In the genomic region with DNA sequence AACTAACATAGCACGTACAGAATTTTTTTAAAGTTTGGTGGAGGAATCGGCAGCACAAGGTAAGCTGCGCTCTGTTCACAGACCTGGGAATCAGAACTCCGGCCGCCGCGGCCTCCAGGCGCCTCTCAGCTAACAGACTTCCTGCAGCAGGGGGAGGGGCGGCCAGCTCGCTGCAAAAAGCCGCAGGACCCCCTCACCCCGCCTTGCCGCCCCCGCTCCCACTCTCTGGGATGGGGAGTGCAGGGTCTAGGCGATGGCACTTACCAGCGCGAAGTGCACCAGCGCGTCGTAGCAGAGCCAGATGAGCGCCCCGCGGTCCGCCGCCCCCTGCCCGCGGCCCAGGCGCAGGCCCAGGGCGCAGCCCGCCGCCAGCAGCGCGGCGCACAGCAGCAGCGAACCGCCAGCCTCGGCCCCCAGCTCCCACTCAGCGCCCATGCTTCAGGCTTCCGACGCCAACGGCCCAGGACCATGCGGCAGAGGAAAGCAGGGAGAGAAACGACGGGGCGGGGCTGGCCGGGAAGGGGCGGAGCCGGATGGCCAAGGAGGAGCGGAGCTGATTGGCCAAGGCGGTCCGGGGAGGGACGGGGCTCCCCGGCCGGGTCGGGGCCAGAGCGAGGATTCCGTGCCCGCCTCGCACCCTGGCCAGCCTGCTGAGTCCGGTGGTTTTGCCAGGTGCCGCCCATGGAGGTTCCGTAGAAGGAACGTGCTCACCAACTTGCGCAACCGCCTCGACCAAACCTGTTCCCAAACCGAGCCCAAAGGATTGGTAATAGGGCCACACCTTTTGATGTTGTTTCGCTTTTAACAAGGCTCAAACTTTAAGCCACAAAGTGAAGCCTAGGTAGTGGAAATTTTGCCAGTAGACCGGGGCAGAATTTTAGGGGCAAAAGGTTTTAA, we compare ENCODE assay signal across 8 cellular contexts. TPM values are rescaled to one million over a fixed set of nuclear protein-coding genes. Genes with fewer than 3 reads are reported as not detected.
A peak's percentile ranks its signal among the peaks of the same experiment; 100 is the strongest.
DNase-seq lines count a peak whose midpoint lies in the region; ATAC-seq and TF ChIP-seq lines count a peak whose summit lies in the region.

EBPL (minus strand) TSS at position 497 of the 897 bp plus-strand sequence; CDS start at position 435, 62 bp downstream.

- peaks cover 23% of the 10 kb centered on the region for H3K4me1 ChIP-seq in OCI-LY7 (ENCODE audit: insufficient read depth, low read length, poor library complexity, severe bottlenecking)
- peaks cover 29% of the 10 kb centered on the region for H3K4me1 ChIP-seq in mononuclear cell (ENCODE audit: insufficient read depth, low read length)

- peak within 1 kb of the TSS; percentile 88 for H3K4me2 ChIP-seq in OCI-LY7 (ENCODE audit: low read length)

- no TSS peak for BruUV-seq in OCI-LY7 (replicated peaks; lab: Mats Ljungman, UMichigan)

- peak within 1 kb of the TSS; percentile 60 for H3K27ac ChIP-seq in OCI-LY7 (ENCODE audit: low read depth, low read length, poor library complexity, severe bottlenecking)

- POLR2A ChIA-PET in OCI-LY7 (lab: Charles Lee) = interaction anchor here (0.5 to 1.5 kb wide), 5 partner anchors 10 to 290 kb away, joined by 3 to 9 read pairs (median 3); no protein-coding TSS in a partner anchor

- H3K4me3 ChIP-seq in OCI-LY7 (ENCODE audit: low read depth, low read length, poor library complexity, severe bottlenecking) (peak within 1 kb of the TSS; percentile 77), epithelial cell of esophagus (ENCODE audit: low read length) (peak within 1 kb of the TSS; percentile 89), mononuclear cell (ENCODE audit: low read length) (peak within 1 kb of the TSS; percentile 80)

- H3K9me3 ChIP-seq in OCI-LY7 (ENCODE audit: low read length) (no peaks in the 10 kb centered on the region), mononuclear cell (ENCODE audit: low read depth, low read length) (no peaks in the 10 kb centered on the region)

- H4K20me1 ChIP-seq in OCI-LY7 (ENCODE audit: insufficient read depth, low read length) = no peaks in the 10 kb centered on the region

- H3K9me2 ChIP-seq in OCI-LY7 (ENCODE audit: insufficient read depth, low read length) = no peaks in the 10 kb centered on the region

- peaks cover 28% of the 10 kb centered on the region; the same call in 1 of the 2 replicates for H3K36me3 ChIP-seq in OCI-LY7 (ENCODE audit: insufficient read depth, low read length)

- H3K79me2 ChIP-seq in OCI-LY7 (ENCODE audit: insufficient read depth, low read depth, low read length) = peaks cover 15% of the 10 kb centered on the region; the same call in 1 of the 2 replicates

- CTCF ChIA-PET in OCI-LY7 (lab: Charles Lee; ENCODE audit: unreplicated experiment) = interaction anchor here (1.0 kb wide), 1 partner anchor 99 kb away, joined by 4 read pairs; no protein-coding TSS in a partner anchor

- H3K27me3 ChIP-seq in mononuclear cell (ENCODE audit: insufficient read depth, low read length) = no peaks in the 10 kb centered on the region

- intact Hi-C loops in OCI-LY7 (cut with micrococcal nuclease; ENCODE audit: unreplicated experiment) = loop anchor here (2.0 kb wide), 1 partner anchor 102 kb away; the partner anchor contains the start of gene KPNA3

- peak; percentile 95 for DNase-seq in D341Med (ENCODE audit: low spot score)
- peak in 74 of 76 experiments; percentile 14 to 94 (median 86) for DNase-seq in HUDEP-2 (lab: John Stamatoyannopoulos, UW; ENCODE audit: unreplicated experiment in 76 of 76)
- DNase-seq in OCI-LY7 (ENCODE audit: low spot score) = peak; percentile 87
- peak; percentile 84 for DNase-seq in activated T-cell treated with anti-CD3 and anti-CD28 coated beads for 1 hour (ENCODE audit: low read depth)
- peak; percentile 98 for DNase-seq in epithelial cell of esophagus (ENCODE audit: low read depth)
- peak; percentile 86 to 93 for DNase-seq in stimulated activated CD8-positive, alpha-beta memory T cell treated with anti-CD3 and anti-CD28 coated beads, Interleukin-2, amount 100 ng/mL, for 48 hours (ENCODE audit: low read depth in 2 of 2)

- ATAC-seq in GM21381 (IDR thresholded peaks at IDR 0.05; ENCODE audit: unreplicated experiment) = peak; percentile 97

- peak within 1 kb of the TSS; percentile 89 for H2AFZ ChIP-seq in OCI-LY7 (ENCODE audit: low read length)

- TF ChIP-seq CTCF in OCI-LY7 (conservative IDR thresholded peaks at IDR 0.05; ENCODE audit: low read length) (0 out of 2 replicates have a peak, but pooled peaks have one; percentile 7), epithelial cell of esophagus (IDR thresholded peaks at IDR 0.05; ENCODE audit: insufficient read depth, low read depth, low read length, missing control alignments) (no peak)

RNA-seq across cellular contexts. Expression of gene EBPL, which starts in this region (rescaled TPM):
- 29.9 and 47.3 TPM in 2 replicates for total RNA-seq in OCI-LY7 (2014; rRNA removed; shearing (Covaris generic))
- 38.8 and 42.4 TPM in 2 replicates for total RNA-seq in OCI-LY7 (2022)
- total RNA-seq in mononuclear cell = 20.1 TPM

Comparison
In these comparisons a context has a peak if more than half of its experiments do, and no peak if none do; other contexts are left out.
1. Peak in every context shown above with its lines: DNase-seq, ATAC-seq, H3K4me3 ChIP-seq and H3K27ac ChIP-seq.